16 cellular contexts compared by ENCODE assay signal in the genomic region with DNA sequence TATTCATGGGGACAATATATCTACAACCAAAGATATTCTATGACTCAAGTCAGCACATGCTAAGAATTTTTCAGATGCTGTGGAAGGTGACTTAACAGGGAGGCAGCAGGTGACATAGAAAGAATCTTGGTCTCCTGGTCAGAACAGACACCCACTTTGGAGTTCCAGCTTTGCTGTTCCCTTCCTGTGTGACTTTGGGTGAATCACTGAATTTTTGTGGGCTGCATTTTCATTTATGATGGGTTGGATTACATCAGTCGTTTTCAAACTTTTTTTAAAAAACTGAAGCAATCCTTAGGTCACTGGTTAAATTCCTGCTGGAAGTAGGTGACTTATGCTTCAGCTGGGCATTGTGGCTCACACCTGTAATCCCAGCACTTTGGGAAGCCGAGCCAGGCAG. TPM values are rescaled to one million over a fixed set of nuclear protein-coding genes. Genes with fewer than 3 reads are reported as not detected.
DNase-seq lines count a peak whose midpoint lies in the region; ATAC-seq, FAIRE-seq and TF ChIP-seq lines count a peak whose summit lies in the region.
"Had no signal": no experiment of that assay in that cellular context is flagged by ENCODE, and none has a peak within 500 bp of the region (broad histone marks: within the 10 kb centered on the region; RNA-seq: fewer than 3 reads in every experiment).

No MANE protein-coding gene starts in this region.

- H3K9ac ChIP-seq in mesenchymal stem cell (ENCODE audit: low read length), result no peak overlapping the region

- no peaks in the 10 kb centered on the region for H3K79me1 ChIP-seq in mesenchymal stem cell (replicated peaks; ENCODE audit: low read length, poor library complexity, severe bottlenecking)

- no peak overlapping the region for H3K23ac ChIP-seq in mesenchymal stem cell (ENCODE audit: low read length in 2 of 2)

- no peak overlapping the region for H3K18ac ChIP-seq in mesenchymal stem cell (ENCODE audit: low read depth in 1 of 2, low read length in 2 of 2)

- no peaks in the 10 kb centered on the region for H3K36me3 ChIP-seq in bronchial epithelial cell (ENCODE audit: control insufficient read depth, insufficient read depth, low read length)
- H3K36me3 ChIP-seq in mesenchymal stem cell (ENCODE audit: control insufficient read depth in 1 of 2, insufficient read depth in 2 of 2, low read depth in 1 of 2, low read length in 2 of 2), result no peaks in the 10 kb centered on the region
- H3K36me3 ChIP-seq: WERI-Rb-1 had no signal

- H3K4me2 ChIP-seq in mesenchymal stem cell (ENCODE audit: low read length, poor library complexity, severe bottlenecking), result no peak overlapping the region

- H3K14ac ChIP-seq in mesenchymal stem cell (ENCODE audit: low read length in 2 of 2), result no peak overlapping the region

- H3K4ac ChIP-seq in mesenchymal stem cell (ENCODE audit: low read depth in 1 of 2, low read length in 2 of 2), result no peak overlapping the region

- no peak overlapping the region for H2BK15ac ChIP-seq in mesenchymal stem cell (ENCODE audit: low read depth, poor library complexity, severe bottlenecking)

- WGBS in mesenchymal stem cell, result 55% methylated on average over 2 of the region's 2 CpGs

- no peak overlapping the region for H4K91ac ChIP-seq in mesenchymal stem cell (ENCODE audit: low read length)

- no peak overlapping the region for H3K4me3 ChIP-seq in bronchial epithelial cell (ENCODE audit: low read depth, low read length)
- no peak overlapping the region for H3K4me3 ChIP-seq in mesenchymal stem cell (ENCODE audit: insufficient read depth in 1 of 2, low read depth in 1 of 2, low read length in 2 of 2)

- no peaks in the 10 kb centered on the region for H3K27me3 ChIP-seq in bronchial epithelial cell (ENCODE audit: control insufficient read depth, insufficient read depth, low read length)
- peaks cover 11 to 16% of the 10 kb centered on the region in 2 experiments for H3K27me3 ChIP-seq in mesenchymal stem cell (ENCODE audit: control insufficient read depth in 1 of 2, insufficient read depth in 1 of 2, low read length in 2 of 2)

- no peak for FAIRE-seq in bronchial epithelial cell (lab: Jason Lieb, UNC)

- peak; percentile 60 for DNase-seq in Daoy (ENCODE audit: low read depth)
- DNase-seq in LoVo (ENCODE audit: low spot score), result peak; percentile 64
- DNase-seq in bronchial epithelial cell (ENCODE audit: low read depth), result peak; percentile 80
- DNase-seq in mesenchymal stem cell, result peak; percentile 35
- no peak for DNase-seq in NCI-H2029 treated with DMSO at 0.1 percent for 48 hours (lab: John Stamatoyannopoulos, UW)
- DNase-seq: activated CD8-positive, alpha-beta memory T cell treated with anti-CD3 and anti-CD28 coated beads, Interleukin-2, amount 50 U/mL, for 4 hours; anterior cingulate cortex; NCI-H1105; SHP77; stimulated activated naive CD8-positive, alpha-beta T cell treated with anti-CD3 and anti-CD28 coated beads, Interleukin-15, Interleukin-2, amounts not matched to agents 100 U/mL and 50 U/mL, for 24 hours; WERI-Rb-1 had no signal

- no peak overlapping the region for H2AK5ac ChIP-seq in mesenchymal stem cell (ENCODE audit: low read length, severe bottlenecking)

- no peak for ATAC-seq in HG03135 (IDR thresholded peaks at IDR 0.05; ENCODE audit: unreplicated experiment)
- ATAC-seq in HG03280 (IDR thresholded peaks at IDR 0.05; ENCODE audit: unreplicated experiment), result no peak
- no peak for ATAC-seq in HG03175 (IDR thresholded peaks at IDR 0.05; ENCODE audit: unreplicated experiment)
- ATAC-seq: stimulated activated naive CD8-positive, alpha-beta T cell treated with anti-CD3 and anti-CD28 coated beads, Interleukin-15, Interleukin-2, amounts not matched to agents 100 U/mL and 50 U/mL, for 24 hours had no signal

- no peak overlapping the region for H4K8ac ChIP-seq in mesenchymal stem cell (ENCODE audit: low read length)

- H3K9me3 ChIP-seq in mesenchymal stem cell (ENCODE audit: control insufficient read depth, low read length), result no peaks in the 10 kb centered on the region

- H2BK12ac ChIP-seq in mesenchymal stem cell (ENCODE audit: low read length in 2 of 2), result no peak overlapping the region

- H2BK120ac ChIP-seq in mesenchymal stem cell (ENCODE audit: low read depth, low read length), result no peak overlapping the region

- no peak overlapping the region for H2AFZ ChIP-seq in mesenchymal stem cell (ENCODE audit: low read depth, low read length)

- H3K4me1 ChIP-seq in mesenchymal stem cell (ENCODE audit: control insufficient read depth, insufficient read depth, low read depth, low read length), result no peaks in the 10 kb centered on the region

- no peak overlapping the region for H2BK5ac ChIP-seq in mesenchymal stem cell (ENCODE audit: low read depth, low read length, poor library complexity, severe bottlenecking)

- no peak overlapping the region for H3K27ac ChIP-seq in mesenchymal stem cell (ENCODE audit: low read length, poor library complexity, severe bottlenecking)
- H3K27ac ChIP-seq: WERI-Rb-1 had no signal

- TF ChIP-seq CTCF in bronchial epithelial cell (IDR thresholded peaks at IDR 0.05; ENCODE audit: insufficient read depth, low read length, severe bottlenecking), result no peak

RNA-seq across cellular contexts. Expression of a gene that starts 24.9 kb away (rescaled TPM):
- not detected in 2 replicates for total RNA-seq in Daoy (2014; rRNA removed; shearing (Covaris generic))
- total RNA-seq in bronchial epithelial cell, result not detected in 2 replicates
- not detected for polyA plus RNA-seq in mesenchymal stem cell (2013, experiment 1 of 2)
- polyA plus RNA-seq in mesenchymal stem cell (2013, experiment 2 of 2), result not detected
- total RNA-seq: mononuclear cell, pulmonary artery endothelial cell had no signal

RNA-seq across cellular contexts. Expression of a gene that starts 28.4 kb away (rescaled TPM):
- total RNA-seq in Daoy (2014; rRNA removed; shearing (Covaris generic)), result not detected in 2 replicates
- total RNA-seq in bronchial epithelial cell, result not detected in 2 replicates
- not detected for polyA plus RNA-seq in mesenchymal stem cell (2013, experiment 1 of 2)
- not detected for polyA plus RNA-seq in mesenchymal stem cell (2013, experiment 2 of 2)
- total RNA-seq: mononuclear cell, pulmonary artery endothelial cell had no signal

RNA-seq across cellular contexts. Expression of a gene that starts 44.4 kb away (rescaled TPM):
- total RNA-seq in Daoy (2014; rRNA removed; shearing (Covaris generic)), result not detected in 2 replicates
- not detected in 2 replicates for total RNA-seq in bronchial epithelial cell
- not detected for polyA plus RNA-seq in mesenchymal stem cell (2013, experiment 1 of 2)
- polyA plus RNA-seq in mesenchymal stem cell (2013, experiment 2 of 2), result not detected
- total RNA-seq: mononuclear cell, pulmonary artery endothelial cell had no signal

RNA-seq across cellular contexts. Expression of a gene that starts 58.6 kb away (rescaled TPM):
- total RNA-seq in Daoy (2014; rRNA removed; shearing (Covaris generic)), result 10.4 and 11.5 TPM in 2 replicates
- 22.4 and 25.2 TPM in 2 replicates for total RNA-seq in bronchial epithelial cell
- 58.4 TPM for polyA plus RNA-seq in mesenchymal stem cell (2013, experiment 1 of 2)
- polyA plus RNA-seq in mesenchymal stem cell (2013, experiment 2 of 2), result 56.6 TPM
